11 cellular contexts compared by ENCODE assay signal in genomic region chr6:36897629-36898028, GRCh38. TPM values are rescaled to one million over a fixed set of nuclear protein-coding genes. Genes with fewer than 3 reads are reported as not detected.
A peak's percentile ranks its signal among the peaks of the same experiment; 100 is the strongest.
DNase-seq lines count a peak whose midpoint lies in the region; ATAC-seq and TF ChIP-seq lines count a peak whose summit lies in the region.
"Had no signal": no experiment of that assay in that cellular context is flagged by ENCODE, and none has a peak within 500 bp of the region (broad histone marks: within the 10 kb centered on the region; RNA-seq: fewer than 3 reads in every experiment).

No MANE protein-coding gene starts in this region.

- H3K9ac ChIP-seq in HCT116 (ENCODE audit: low read length): no peak overlapping the region

- no peak overlapping the region for H2AFZ ChIP-seq in HCT116 (ENCODE audit: low read depth, low read length, poor library complexity, severe bottlenecking)
- H2AFZ ChIP-seq in hepatocyte: no peak overlapping the region

- in situ Hi-C loops in ACHN (cut with HindIII; ENCODE audit: low pct_ligation_motif_present, low pct_unique_long_range_greater_than_20kb, low sequenced_read_pairs): no loop called here

- H3K79me2 ChIP-seq in HCT116 (ENCODE audit: insufficient read depth, low read length) (0 out of 2 replicates have a peak, but pooled peaks cover 8% of the 10 kb centered on the region), hepatocyte (peaks cover 9% of the 10 kb centered on the region)

- POLR2A ChIA-PET in HCT116 (lab: Charles Lee): no interaction called here

- H4K20me1 ChIP-seq in HCT116 (ENCODE audit: insufficient read depth) (no peaks in the 10 kb centered on the region), hepatocyte (ENCODE audit: insufficient read depth, poor library complexity, severe bottlenecking) (no peaks in the 10 kb centered on the region)

- H3K36me3 ChIP-seq in HCT116 (ENCODE audit: control insufficient read depth in 1 of 2, insufficient read depth in 2 of 2, low read length in 2 of 2) (peaks cover 3 to 5% of the 10 kb centered on the region in 2 experiments; a peak in 3 of 4 replicates), hepatocyte (replicated peaks; ENCODE audit: insufficient read depth, low read depth) (no peaks in the 10 kb centered on the region)
- peaks cover 24% of the 10 kb centered on the region for H3K36me3 ChIP-seq in effector memory CD4-positive, alpha-beta T cell (ENCODE audit: control insufficient read depth, insufficient read depth, low read length)

- TF ChIP-seq CTCF in HCT116 (IDR thresholded peaks at IDR 0.05 in 2 of 3, conservative IDR thresholded peaks at IDR 0.05 in 1 of 3; ENCODE audit: borderline replicate concordance in 1 of 3, insufficient read depth in 1 of 3, low read depth in 2 of 3, low read length in 2 of 3) (peak; percentile 23 to 41 (median 38); a peak in 3 of 6 replicates), hepatocyte (IDR thresholded peaks at IDR 0.05; ENCODE audit: poor library complexity) (peak; percentile 39)

- no peak overlapping the region for H3K4me2 ChIP-seq in HCT116 (ENCODE audit: low read length)
- no peak overlapping the region for H3K4me2 ChIP-seq in hepatocyte

- RAD21 ChIA-PET in HCT116 (lab: Charles Lee; ENCODE audit: low non-redundant PET in 1 of 2, low total read pairs in 2 of 2, uncharacterized antibody in 2 of 2, unreplicated experiment in 2 of 2): interaction anchor here (0.6 to 1.3 kb wide), 2 partner anchors 16 to 120 kb away, joined by 3 read pairs; no protein-coding TSS in a partner anchor

- WGBS in hepatocyte (ENCODE audit: low lambda C conversion rate, missing lambda C conversion rate): 75% methylated on average over 6 of the region's 6 CpGs

- no peaks in the 10 kb centered on the region for H3K9me2 ChIP-seq in HCT116 (ENCODE audit: insufficient read depth)
- no peaks in the 10 kb centered on the region for H3K9me2 ChIP-seq in hepatocyte (replicated peaks; ENCODE audit: insufficient read depth)

- DNase-seq in ACHN (peak; percentile 29), HCT116 (ENCODE audit: low read depth, low spot score) (no peak), hepatocyte (ENCODE audit: low spot score) (peak; percentile 44), NCI-H1417 treated with DMSO at 0.1 percent for 48 hours (lab: John Stamatoyannopoulos, UW) (no peak), ecto neural progenitor cell (ENCODE audit: low spot score) (no peak)
- DNase-seq in activated CD4-positive, alpha-beta T cell treated with anti-CD3 and anti-CD28 coated beads for 48 hours: peak; percentile 27
- no peak for DNase-seq in effector memory CD4-positive, alpha-beta T cell
- DNase-seq: CD8-positive, alpha-beta memory T cell; NCI-H187 had no signal

- H3K4me1 ChIP-seq in HCT116 (ENCODE audit: control insufficient read depth in 1 of 2, insufficient read depth in 2 of 2, low read length in 2 of 2) (no peaks in the 10 kb centered on the region), hepatocyte (ENCODE audit: insufficient read depth) (no peaks in the 10 kb centered on the region)
- H3K4me1 ChIP-seq in effector memory CD4-positive, alpha-beta T cell (ENCODE audit: control insufficient read depth, insufficient read depth, low read length, poor library complexity, severe bottlenecking): no peaks in the 10 kb centered on the region

- intact Hi-C loops in HCT116 (cut with micrococcal nuclease): no loop called here

- ATAC-seq in HCT116 (peak; percentile 90), HG03571 (IDR thresholded peaks at IDR 0.05; ENCODE audit: unreplicated experiment) (no peak)

- H3K27me3 ChIP-seq in HCT116 (ENCODE audit: insufficient read depth, low read length) (no peaks in the 10 kb centered on the region), hepatocyte (no peaks in the 10 kb centered on the region)
- no peaks in the 10 kb centered on the region for H3K27me3 ChIP-seq in effector memory CD4-positive, alpha-beta T cell (replicated peaks; ENCODE audit: control insufficient read depth, insufficient read depth, low read length, poor library complexity, severe bottlenecking)
- H3K27me3 ChIP-seq: cardiac muscle cell had no signal

- TF ChIP-seq RAD21 in HCT116 (IDR thresholded peaks at IDR 0.05; ENCODE audit: low read depth): peak; percentile 56

- TF ChIP-seq POLR2A in HCT116 (IDR thresholded peaks at IDR 0.05; ENCODE audit: borderline replicate concordance, extremely low read depth, insufficient read depth, insufficient read length): no peak

- no peak overlapping the region for H3K4me3 ChIP-seq in HCT116 (replicated peaks in 1 of 2; ENCODE audit: low read depth in 1 of 2, low read length in 2 of 2)
- no peak overlapping the region for H3K4me3 ChIP-seq in hepatocyte
- no peak overlapping the region for H3K4me3 ChIP-seq in effector memory CD4-positive, alpha-beta T cell (ENCODE audit: insufficient read depth, low read depth, low read length, poor library complexity, severe bottlenecking)
- H3K4me3 ChIP-seq: cardiac muscle cell had no signal

- CTCF ChIA-PET in HCT116 (lab: Charles Lee): no interaction called here

- H3K9me3 ChIP-seq in HCT116 (ENCODE audit: control insufficient read depth in 1 of 2, insufficient read depth in 1 of 2, low read depth in 1 of 2, low read length in 2 of 2) (no peaks in the 10 kb centered on the region), hepatocyte (ENCODE audit: low read depth) (no peaks in the 10 kb centered on the region)
- H3K9me3 ChIP-seq in effector memory CD4-positive, alpha-beta T cell (ENCODE audit: control insufficient read depth, low read length): no peaks in the 10 kb centered on the region

- H3K27ac ChIP-seq in HCT116 (ENCODE audit: low read depth, low read length) (no peak overlapping the region), hepatocyte (no peak overlapping the region)
- H3K27ac ChIP-seq in effector memory CD4-positive, alpha-beta T cell (ENCODE audit: insufficient read depth, low read length, poor library complexity, severe bottlenecking): no peak overlapping the region
- H3K27ac ChIP-seq: cardiac muscle cell had no signal

- no TSS peak for BruUV-seq in HCT116 (replicated peaks; lab: Mats Ljungman, UMichigan)

TF ChIP-seq in HCT116, 20 proteins besides CTCF, POLR2A, EP300 and RAD21 (continues in another document):
- no peak for TF ChIP-seq SP1 (IDR thresholded peaks at IDR 0.05; ENCODE audit: low read depth)
- no peak for TF ChIP-seq CBX3 (IDR thresholded peaks at IDR 0.05; ENCODE audit: low read depth)
- TF ChIP-seq ZBTB33 (IDR thresholded peaks at IDR 0.05; ENCODE audit: extremely low read depth, insufficient replicate concordance, low read length): no peak
- TF ChIP-seq ATF3 (IDR thresholded peaks at IDR 0.05): no peak
- TF ChIP-seq FOSL1 (IDR thresholded peaks at IDR 0.05; ENCODE audit: low read depth): no peak
- TF ChIP-seq CEBPB (IDR thresholded peaks at IDR 0.05; ENCODE audit: low read depth): no peak

RNA-seq across cellular contexts. Expression of gene C6orf89, which starts 11.9 kb away (rescaled TPM):
- total RNA-seq in HCT116 (2021; ENCODE audit: unreplicated experiment): 32.9 TPM
- polyA plus RNA-seq in HCT116 (2012): 14.4 and 17.0 TPM in 2 replicates
- total RNA-seq in hepatocyte: 39.6 and 44.8 TPM in 2 replicates
- 39.2 and 45.2 TPM in 2 replicates for polyA plus RNA-seq in hepatocyte

RNA-seq across cellular contexts. Expression of gene PPIL1, which starts 23.0 kb away (rescaled TPM):
- total RNA-seq in HCT116 (2021; ENCODE audit: unreplicated experiment) (42.0 TPM), hepatocyte (52.3 and 53.0 TPM in 2 replicates)
- 22.8 and 32.1 TPM in 2 replicates for polyA plus RNA-seq in HCT116 (2012)
- polyA plus RNA-seq in hepatocyte: 42.6 and 51.7 TPM in 2 replicates

RNA-seq across cellular contexts. Expression of gene PI16, which starts 56.9 kb away (rescaled TPM):
- total RNA-seq in HCT116 (2021; ENCODE audit: unreplicated experiment) (0.59 TPM), hepatocyte (not detected in 2 replicates)
- polyA plus RNA-seq in HCT116 (2012): 0.11 and 0.39 TPM in 2 replicates
- 0.28 TPM in 1 of 2 replicates, not detected in the other for polyA plus RNA-seq in hepatocyte
- total RNA-seq: cardiac muscle cell had no signal

RNA-seq across cellular contexts. Expression of gene CPNE5, which starts 58.4 kb away (rescaled TPM):
- not detected for total RNA-seq in HCT116 (2021; ENCODE audit: unreplicated experiment)
- polyA plus RNA-seq in HCT116 (2012): 0.33 and 0.45 TPM in 2 replicates
- 0.30 and 1.4 TPM in 2 replicates for total RNA-seq in hepatocyte
- 0.55 and 1.2 TPM in 2 replicates for polyA plus RNA-seq in hepatocyte

Comparison
In these comparisons a context has a peak if more than half of its experiments do, and no peak if none do; other contexts are left out.
1. DNase-seq: peak in ACHN (single experiment), activated CD4-positive, alpha-beta T cell treated with anti-CD3 and anti-CD28 coated beads for 48 hours (single experiment) and hepatocyte (single experiment); none in HCT116 (single experiment), effector memory CD4-positive, alpha-beta T cell (0 of 3), NCI-H1417 treated with DMSO at 0.1 percent for 48 hours (single experiment) and ecto neural progenitor cell (single experiment).